ENCODE assay signal across 11 cellular contexts in the genomic region with DNA sequence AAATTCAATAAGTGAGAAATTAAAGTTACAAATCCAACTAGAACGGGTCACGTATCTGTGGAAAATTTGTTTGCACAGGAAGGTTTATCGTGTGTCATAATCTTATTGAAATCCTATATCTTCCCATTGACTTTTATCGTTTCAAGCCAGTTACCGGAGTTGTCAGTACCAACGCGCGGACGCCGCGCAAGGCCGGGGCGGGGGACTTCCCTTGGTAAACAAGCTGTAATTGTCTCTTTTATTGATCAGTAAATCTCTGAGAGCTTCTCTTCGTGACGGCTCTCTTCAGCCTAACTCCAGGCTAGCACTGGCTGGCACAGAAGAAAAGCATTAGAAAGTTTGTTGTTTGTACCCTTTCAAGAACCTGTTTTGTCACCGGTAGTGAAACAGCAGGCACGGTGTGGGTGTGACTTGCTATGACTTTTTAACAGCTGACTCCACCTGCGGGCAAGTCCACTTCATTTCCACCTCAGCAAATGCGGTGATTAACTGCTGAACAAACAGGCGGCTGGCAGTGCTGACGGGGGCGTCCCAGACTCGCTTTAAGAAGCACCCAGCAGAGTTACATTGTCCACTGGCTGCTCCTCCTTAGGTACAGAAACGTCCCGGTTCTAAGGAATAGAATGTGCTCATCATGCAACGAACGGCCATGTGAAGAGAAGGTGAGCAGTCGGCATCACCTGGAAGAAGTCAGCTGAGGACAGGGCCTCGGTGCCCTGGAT.
DNase-seq lines count a peak whose midpoint lies in the region; ATAC-seq and TF ChIP-seq lines count a peak whose summit lies in the region.
"Had no signal": no experiment of that assay in that cellular context is flagged by ENCODE, and none has a peak within 500 bp of the region (broad histone marks: within the 10 kb centered on the region; RNA-seq: fewer than 3 reads in every experiment).

No MANE protein-coding gene starts in this region.

- DNase-seq in activated naive CD8-positive, alpha-beta T cell treated with anti-CD3 and anti-CD28 coated beads, Interleukin-2, amount 50 U/mL, for 24 hours = no peak
- DNase-seq in activated naive CD8-positive, alpha-beta T cell treated with anti-CD3 and anti-CD28 coated beads for 36 hours = no peak
- peak; percentile 80 for DNase-seq in NCI-H510A (lab: John Stamatoyannopoulos, UW)
- DNase-seq in lower lobe of right lung = peak; percentile 41
- peak; percentile 26 to 66 for DNase-seq in suprapubic skin (ENCODE audit: low spot score in 2 of 2)
- DNase-seq: activated CD4-positive, CD25-positive, alpha-beta regulatory T cell; DMS 273 treated with DMSO at 0.1 percent for 48 hours had no signal

- TF ChIP-seq POLR2A in suprapubic skin (IDR thresholded peaks at IDR 0.05) = no peak

- intact Hi-C loops in lower lobe of right lung (cut with DNase I) = no loop called here

- no peak for ATAC-seq in activated naive CD8-positive, alpha-beta T cell treated with anti-CD3 and anti-CD28 coated beads, Interleukin-2, amount 50 U/mL, for 24 hours
- ATAC-seq in lower lobe of right lung = no peak
- no peak for ATAC-seq in HG02759 (IDR thresholded peaks at IDR 0.05; ENCODE audit: unreplicated experiment)
- no peak for ATAC-seq in HG02870 (IDR thresholded peaks at IDR 0.05; ENCODE audit: unreplicated experiment)
- no peak for ATAC-seq in HG02840 (IDR thresholded peaks at IDR 0.05; ENCODE audit: low FRiP score, unreplicated experiment)

- no peaks in the 10 kb centered on the region for H3K9me3 Mint-ChIP-seq in activated naive CD8-positive, alpha-beta T cell treated with anti-CD3 and anti-CD28 coated beads, Interleukin-2, amount 50 U/mL, for 24 hours
- H3K9me3 Mint-ChIP-seq in activated naive CD8-positive, alpha-beta T cell treated with anti-CD3 and anti-CD28 coated beads for 36 hours = no peaks in the 10 kb centered on the region

- 89% methylated on average over 29 of the region's 29 CpGs for WGBS in suprapubic skin

- H3K4me1 ChIP-seq in lower lobe of right lung (peaks cover 20% of the 10 kb centered on the region), suprapubic skin (peaks cover 33% of the 10 kb centered on the region)

- H3K36me3 ChIP-seq in lower lobe of right lung = peaks cover 8% of the 10 kb centered on the region
- peaks cover 7% of the 10 kb centered on the region for H3K36me3 ChIP-seq in suprapubic skin
- H3K36me3 ChIP-seq: thoracic aorta had no signal

- no peak for TF ChIP-seq EP300 in suprapubic skin (IDR thresholded peaks at IDR 0.05)

- H3K4me1 Mint-ChIP-seq in activated naive CD8-positive, alpha-beta T cell treated with anti-CD3 and anti-CD28 coated beads, Interleukin-2, amount 50 U/mL, for 24 hours = peaks cover 23% of the 10 kb centered on the region
- peaks cover 22% of the 10 kb centered on the region for H3K4me1 Mint-ChIP-seq in activated naive CD8-positive, alpha-beta T cell treated with anti-CD3 and anti-CD28 coated beads for 36 hours

- peak overlapping the region; percentile 19 for H3K27ac Mint-ChIP-seq in activated naive CD8-positive, alpha-beta T cell treated with anti-CD3 and anti-CD28 coated beads, Interleukin-2, amount 50 U/mL, for 24 hours
- no peak overlapping the region for H3K27ac Mint-ChIP-seq in activated naive CD8-positive, alpha-beta T cell treated with anti-CD3 and anti-CD28 coated beads for 36 hours

- H3K9me3 ChIP-seq in lower lobe of right lung = no peaks in the 10 kb centered on the region
- H3K9me3 ChIP-seq in suprapubic skin = no peaks in the 10 kb centered on the region
- H3K9me3 ChIP-seq: thoracic aorta had no signal

- H3K4me3 Mint-ChIP-seq in activated naive CD8-positive, alpha-beta T cell treated with anti-CD3 and anti-CD28 coated beads, Interleukin-2, amount 50 U/mL, for 24 hours = no peak overlapping the region
- no peak overlapping the region for H3K4me3 Mint-ChIP-seq in activated naive CD8-positive, alpha-beta T cell treated with anti-CD3 and anti-CD28 coated beads for 36 hours

- H3K4me3 ChIP-seq in lower lobe of right lung (no peak overlapping the region), suprapubic skin (no peak overlapping the region)
- H3K4me3 ChIP-seq: thoracic aorta had no signal

- TF ChIP-seq CTCF in lower lobe of right lung (IDR thresholded peaks at IDR 0.05) = no peak
- no peak for TF ChIP-seq CTCF in suprapubic skin (IDR thresholded peaks at IDR 0.05)

- no peak overlapping the region for H3K27ac ChIP-seq in lower lobe of right lung
- H3K27ac ChIP-seq in suprapubic skin = no peak overlapping the region
- H3K27ac ChIP-seq: thoracic aorta had no signal

- peaks cover 4% of the 10 kb centered on the region for H3K36me3 Mint-ChIP-seq in activated naive CD8-positive, alpha-beta T cell treated with anti-CD3 and anti-CD28 coated beads, Interleukin-2, amount 50 U/mL, for 24 hours (ENCODE audit: low read depth)
- H3K36me3 Mint-ChIP-seq in activated naive CD8-positive, alpha-beta T cell treated with anti-CD3 and anti-CD28 coated beads for 36 hours = no peaks in the 10 kb centered on the region

- H3K27me3 ChIP-seq in lower lobe of right lung (ENCODE audit: low read depth) (no peaks in the 10 kb centered on the region), suprapubic skin (no peaks in the 10 kb centered on the region)

- H3K27me3 Mint-ChIP-seq in activated naive CD8-positive, alpha-beta T cell treated with anti-CD3 and anti-CD28 coated beads, Interleukin-2, amount 50 U/mL, for 24 hours = no peaks in the 10 kb centered on the region
- H3K27me3 Mint-ChIP-seq in activated naive CD8-positive, alpha-beta T cell treated with anti-CD3 and anti-CD28 coated beads for 36 hours = no peaks in the 10 kb centered on the region

Comparison
In these comparisons a context has a peak if more than half of its experiments do, and no peak if none do; other contexts are left out.
1. DNase-seq: peak in NCI-H510A (single experiment), lower lobe of right lung (single experiment) and suprapubic skin (2 of 2); none in activated naive CD8-positive, alpha-beta T cell treated with anti-CD3 and anti-CD28 coated beads, Interleukin-2, amount 50 U/mL, for 24 hours (single experiment) and activated naive CD8-positive, alpha-beta T cell treated with anti-CD3 and anti-CD28 coated beads for 36 hours (single experiment).